ENCODE assay signal across 19 cellular contexts in the genomic region with DNA sequence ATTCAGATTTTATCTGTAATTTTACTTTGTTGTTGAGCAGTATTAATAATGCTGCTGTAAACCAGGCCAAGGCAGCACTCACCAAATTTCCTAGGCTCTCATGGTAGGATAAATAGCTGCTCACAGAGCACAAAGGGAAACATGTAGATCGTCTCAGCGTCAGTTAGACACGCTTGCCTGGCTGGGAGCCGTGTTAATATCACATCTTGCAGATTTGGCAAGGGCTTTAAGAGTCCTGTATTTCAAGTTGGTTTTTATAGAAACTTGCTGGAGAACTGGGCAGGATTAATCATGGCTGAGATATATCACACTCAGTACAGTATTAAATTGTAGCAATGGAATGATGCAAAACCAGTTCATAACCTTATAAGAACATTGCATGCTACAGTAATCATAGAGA.
"Had no signal": no experiment of that assay in that cellular context is flagged by ENCODE, and none has a peak within 500 bp of the region (broad histone marks: within the 10 kb centered on the region; RNA-seq: fewer than 3 reads in every experiment).

No MANE protein-coding gene starts in this region.

- H3K27ac ChIP-seq: ascending aorta, breast epithelium, lower lobe of right lung, parathyroid adenoma, SK-N-MC, spleen, vagina had no signal

- H3K27me3 ChIP-seq: ascending aorta, breast epithelium, spleen, vagina had no signal

- DNase-seq: activated CD4-positive, CD25-positive, alpha-beta regulatory T cell treated with anti-CD3 and anti-CD28 coated beads, Interleukin-2, amount 50 U/mL, for 72 hours; activated naive CD4-positive, alpha-beta T cell treated with anti-CD3 and anti-CD28 coated beads for 36 hours; activated T-cell treated with anti-CD3 and anti-CD28 coated beads for 4 hours; dermis blood vessel endothelial cell; hypothalamus; kidney; lower lobe of right lung; midbrain; naive thymus-derived CD4-positive, alpha-beta T cell; spleen; stimulated activated CD4-positive, alpha-beta T cell treated with anti-CD3 and anti-CD28 coated beads, Interleukin-1b, Interleukin-23, amount 100 ng/mL, for 48 hours; T-cell; T-helper 9 cell had no signal

- H3K9ac ChIP-seq: parathyroid adenoma had no signal

- H3K36me3 ChIP-seq: ascending aorta, breast epithelium, lower lobe of right lung, spleen, vagina had no signal

- H3K9me3 ChIP-seq: vagina had no signal

- H3K4me3 ChIP-seq: ascending aorta, breast epithelium, lower lobe of right lung, SK-N-MC, spleen, vagina had no signal

- ATAC-seq: lower lobe of right lung; naive thymus-derived CD4-positive, alpha-beta T cell; sciatic nerve; T-cell had no signal

- H3K4me1 ChIP-seq: breast epithelium, lower lobe of right lung, parathyroid adenoma, spleen had no signal
